25 cellular contexts compared by ENCODE assay signal in genomic region chr13:99909097-99909835, GRCh38.
"Had no signal": no experiment of that assay in that cellular context is flagged by ENCODE, and none has a peak within 500 bp of the region (broad histone marks: within the 10 kb centered on the region; RNA-seq: fewer than 3 reads in every experiment).

No MANE protein-coding gene starts in this region.

- H3K27ac ChIP-seq: hepatocyte, left lung, ovary, right atrium auricular region, skin epidermis, stomach, testis, thyroid gland, transverse colon, upper lobe of right lung had no signal

- H3K27me3 ChIP-seq: ovary, right atrium auricular region, testis, thyroid gland had no signal

- H3K4me1 ChIP-seq: left lung, right atrium auricular region, testis, thyroid gland, transverse colon, upper lobe of right lung had no signal

- DNase-seq: islet precursor cell; kidney glomerular epithelial cell; left cardiac atrium; left lung; mesendoderm; naive thymus-derived CD4-positive, alpha-beta T cell; ovary; stimulated activated CD4-positive, alpha-beta T cell treated with anti-CD3 and anti-CD28 coated beads, Interleukin-12 subunit alpha, Interleukin-12 subunit beta, amount 100 ng/mL, for 4 hours; stimulated activated CD4-positive, alpha-beta T cell treated with anti-CD3 and anti-CD28 coated beads, Interleukin-15, amount 100 ng/mL, for 24 hours; stimulated activated CD4-positive, alpha-beta T cell treated with anti-CD3 and anti-CD28 coated beads, Interleukin-2, amount 100 ng/mL, for 24 hours; stimulated activated CD4-positive, alpha-beta T cell treated with anti-CD3 and anti-CD28 coated beads, Interleukin-4, amount 100 ng/mL, for 1 hour; stimulated activated naive B cell treated with anti-CD40 and anti-IgM and Interleukin-4, amounts not matched to agents 10 μg/mL and 1 μg/mL and 100 μg/mL, for 72 hours; stimulated activated naive CD8-positive, alpha-beta T cell treated with anti-CD3 and anti-CD28 coated beads, Interleukin-15, Interleukin-2, amounts not matched to agents 100 U/mL and 50 U/mL, for 24 hours; thyroid gland; transverse colon; upper lobe of right lung had no signal

- ATAC-seq: naive thymus-derived CD4-positive, alpha-beta T cell; natural killer cell treated with Interleukin-12 subunit alpha and Interleukin-12 subunit beta and Interleukin-15 and Interleukin-18, amount 100 ng/mL, for 72 hours; sciatic nerve; stimulated activated naive B cell treated with anti-CD40 and anti-IgM and Interleukin-4, amounts not matched to agents 10 μg/mL and 1 μg/mL and 100 μg/mL, for 72 hours; stimulated activated naive CD8-positive, alpha-beta T cell treated with anti-CD3 and anti-CD28 coated beads, Interleukin-15, Interleukin-2, amounts not matched to agents 100 U/mL and 50 U/mL, for 24 hours had no signal

- H3K36me3 ChIP-seq: left lung, ovary, right atrium auricular region, stomach, thyroid gland, transverse colon, upper lobe of right lung had no signal

- FAIRE-seq: urothelium cell line had no signal

- H3K9me3 ChIP-seq: left lung, ovary, right atrium auricular region, stomach, testis, thyroid gland, transverse colon, upper lobe of right lung had no signal

- H3K4me3 ChIP-seq: hepatocyte, left lung, lung, ovary, right atrium auricular region, skin epidermis, stomach, testis, thyroid gland, transverse colon, upper lobe of right lung had no signal
